Comparison of ENCODE assay signal across 9 cellular contexts in genomic region chr2:202910687-202911086, GRCh38. TPM values are rescaled to one million over a fixed set of nuclear protein-coding genes. Genes with fewer than 3 reads are reported as not detected.
DNase-seq lines count a peak whose midpoint lies in the region; ATAC-seq and TF ChIP-seq lines count a peak whose summit lies in the region.
"Had no signal": no experiment of that assay in that cellular context is flagged by ENCODE, and none has a peak within 500 bp of the region (broad histone marks: within the 10 kb centered on the region; RNA-seq: fewer than 3 reads in every experiment).

No MANE protein-coding gene starts in this region.

- H3K4me1 ChIP-seq in Panc1 (ENCODE audit: control insufficient read depth, insufficient read depth, low read length), result no peaks in the 10 kb centered on the region
- H3K4me1 ChIP-seq in esophagus muscularis mucosa, result peaks cover 16 to 29% (median 27%) of the 10 kb centered on the region in 4 donors
- peaks cover 23% of the 10 kb centered on the region for H3K4me1 ChIP-seq in psoas muscle

- ATAC-seq in Panc1 (no peak), psoas muscle (no peak), HG03039 (IDR thresholded peaks at IDR 0.05; ENCODE audit: unreplicated experiment) (no peak), left colon (no peak)

- H3K36me3 ChIP-seq in Panc1 (ENCODE audit: control insufficient read depth, insufficient read depth, low read length) (peaks cover 17% of the 10 kb centered on the region; the same call in 1 of the 2 replicates), esophagus muscularis mucosa (peaks cover 0 to 15% (median 2%) of the 10 kb centered on the region in 4 donors), psoas muscle (ENCODE audit: insufficient read depth in 1 of 2, low read depth in 1 of 2) (peaks cover 0 to 20% of the 10 kb centered on the region in 2 donors)

- DNase-seq in GM12865 (ENCODE audit: low read depth), result no peak
- no peak for DNase-seq in Panc1 (ENCODE audit: low read depth, low spot score)
- DNase-seq in esophagus muscularis mucosa (ENCODE audit: extremely low spot score), result no peak
- DNase-seq in psoas muscle, result no peak
- no peak for DNase-seq in left colon
- no peak for DNase-seq in NCI-H69 (lab: John Stamatoyannopoulos, UW)
- no peak for DNase-seq in activated effector memory CD4-positive, alpha-beta T cell treated with Interleukin-2 at 50 U/mL for 16 hours
- DNase-seq: NCI-H524 had no signal

- no peaks in the 10 kb centered on the region for H3K9me3 ChIP-seq in Panc1 (ENCODE audit: control insufficient read depth, insufficient read depth, low read depth, low read length)
- H3K9me3 ChIP-seq in esophagus muscularis mucosa, result no peaks in the 10 kb centered on the region
- no peaks in the 10 kb centered on the region for H3K9me3 ChIP-seq in psoas muscle

- H3K27ac ChIP-seq in Panc1 (ENCODE audit: low read length) (peak overlapping the region; percentile 99), esophagus muscularis mucosa (replicated peaks in 1 of 4) (peak overlapping the region in 1 of 4 donors; percentile 93), psoas muscle (peak overlapping the region; percentile 89)

- TF ChIP-seq CTCF in GM12865 (IDR thresholded peaks at IDR 0.05; ENCODE audit: insufficient read depth, low read depth, low read length, missing control alignments) (no peak), Panc1 (IDR thresholded peaks at IDR 0.05) (no peak), esophagus muscularis mucosa (IDR thresholded peaks at IDR 0.05) (no peak), psoas muscle (IDR thresholded peaks at IDR 0.05) (no peak)

- TF ChIP-seq POLR2A in esophagus muscularis mucosa (IDR thresholded peaks at IDR 0.05; ENCODE audit: low read depth), result no peak

- in situ Hi-C loops in Panc1 (cut with HindIII; ENCODE audit: low pct_unique_long_range_greater_than_20kb, low sequenced_read_pairs), result no loop called here

- no TSS peak for BruUV-seq in Panc1 (replicated peaks; lab: Mats Ljungman, UMichigan)

- no peak for TF ChIP-seq EP300 in esophagus muscularis mucosa (IDR thresholded peaks at IDR 0.05)

- POLR2A ChIA-PET in Panc1 (lab: Charles Lee), result no interaction called here

- intact Hi-C loops in Panc1 (cut with micrococcal nuclease; ENCODE audit: unreplicated experiment) (no loop called here), esophagus muscularis mucosa (cut with DNase I) (no loop called here), psoas muscle (cut with DNase I) (loop anchor here (2.0 to 5.0 kb wide), 2 partner anchors 278 to 328 kb away; partner anchors contain the start of genes CYP20A1 (in 1 of the 2) and FAM117B (in 1 of the 2)), left colon (cut with DNase I, micrococcal nuclease) (no loop called here)

- 14% methylated on average over 3 of the region's 3 CpGs for WGBS in esophagus muscularis mucosa
- 11 to 18% (median 17%) methylated on average over 3 of the region's 3 CpGs for WGBS in psoas muscle, 3 donors

- CTCF ChIA-PET in Panc1 (lab: Charles Lee), result no interaction called here

- peak overlapping the region; percentile 98 for H3K4me3 ChIP-seq in GM12865 (ENCODE audit: low read depth, low read length)
- H3K4me3 ChIP-seq in Panc1 (ENCODE audit: low read depth in 2 of 2, low read length in 2 of 2), result peak overlapping the region; percentile 99 to 100
- peak overlapping the region; percentile 65 to 78 (median 73) for H3K4me3 ChIP-seq in esophagus muscularis mucosa
- peak overlapping the region; percentile 67 for H3K4me3 ChIP-seq in psoas muscle

- no peaks in the 10 kb centered on the region for H3K27me3 ChIP-seq in Panc1 (ENCODE audit: control insufficient read depth, insufficient read depth, low read length)
- no peaks in the 10 kb centered on the region for H3K27me3 ChIP-seq in esophagus muscularis mucosa
- no peaks in the 10 kb centered on the region for H3K27me3 ChIP-seq in psoas muscle (ENCODE audit: insufficient read depth in 3 of 3, low read length in 2 of 3)

RNA-seq across cellular contexts. Expression of gene WDR12, which starts 0.8 kb away (rescaled TPM):
- total RNA-seq in Panc1 (2021; ENCODE audit: unreplicated experiment) (100 TPM), esophagus muscularis mucosa (10 to 100 TPM in 3 of 4 donors, 1 to 10 TPM in 1; 8.2 to 17.6 (median 12.8) TPM), psoas muscle (10 to 100 TPM; 39.3 to 69.8 (median 51.3) TPM), left colon (10 to 100 TPM; 29.3 to 34.7 TPM)
- polyA plus RNA-seq in Panc1 (2012; ENCODE audit: insufficient read length), result 59.4 TPM
- polyA plus RNA-seq in psoas muscle, result 10 to 100 TPM; 21.9 to 28.7 (median 23.1) TPM

RNA-seq across cellular contexts. Expression of gene CARF, which starts 1.4 kb away (rescaled TPM):
- total RNA-seq in Panc1 (2021; ENCODE audit: unreplicated experiment), result 8.0 TPM
- polyA plus RNA-seq in Panc1 (2012; ENCODE audit: insufficient read length), result 2.7 TPM
- total RNA-seq in esophagus muscularis mucosa, result 10 to 100 TPM in 3 of 4 donors, 1 to 10 TPM in 1; 8.0 to 16.6 (median 12.8) TPM
- 1 to 10 TPM; 4.5 to 7.7 (median 5.1) TPM for total RNA-seq in psoas muscle
- polyA plus RNA-seq in psoas muscle, result 1 to 10 TPM in 1 of 3 donors, under 1 TPM in 2; 0.76 to 2.8 (median 0.81) TPM
- total RNA-seq in left colon, result 1 to 10 TPM; 7.8 to 8.8 TPM

RNA-seq across cellular contexts. Expression of gene ICA1L, which starts 39.1 kb away (rescaled TPM):
- 6.4 TPM for total RNA-seq in Panc1 (2021; ENCODE audit: unreplicated experiment)
- polyA plus RNA-seq in Panc1 (2012; ENCODE audit: insufficient read length), result 3.6 TPM
- 10 to 100 TPM in 2 of 4 donors, 1 to 10 TPM in 2; 9.6 to 14.4 (median 11.8) TPM for total RNA-seq in esophagus muscularis mucosa
- total RNA-seq in psoas muscle, result 1 to 10 TPM; 5.0 to 5.5 (median 5.5) TPM
- 1 to 10 TPM in 1 of 3 donors, under 1 TPM in 2; 0.65 to 2.2 (median 0.97) TPM for polyA plus RNA-seq in psoas muscle
- 1 to 10 TPM; 1.7 to 2.9 TPM for total RNA-seq in left colon

Comparison
In these comparisons a context has a peak if more than half of its experiments do, and no peak if none do; other contexts are left out.
1. intact Hi-C loops: an anchor here in psoas muscle (2.0 to 5.0 kb wide); none called in Panc1, esophagus muscularis mucosa and left colon.